In genomic region chr15:20340331-20340811, GRCh38 we compare ENCODE assay signal across 8 cellular contexts.
DNase-seq lines count a peak whose midpoint lies in the region; ATAC-seq and TF ChIP-seq lines count a peak whose summit lies in the region.

No MANE protein-coding gene starts in this region.

- TF ChIP-seq CTCF in activated CD8-positive, alpha-beta T cell treated with anti-CD3 and anti-CD28 coated beads for 36 hours (IDR thresholded peaks at IDR 0.05), result no peak
- TF ChIP-seq CTCF in sigmoid colon (IDR thresholded peaks at IDR 0.05), result no peak

- 78 to 80% methylated on average over 9 of the region's 9 CpGs for WGBS in sigmoid colon, 2 donors

- POLR2A ChIA-PET in activated CD8-positive, alpha-beta T cell treated with anti-CD3 and anti-CD28 coated beads for 36 hours (lab: Charles Lee), result no interaction called here

- no peaks in the 10 kb centered on the region for H3K27me3 Mint-ChIP-seq in activated CD8-positive, alpha-beta T cell treated with anti-CD3 and anti-CD28 coated beads for 36 hours

- H3K9me3 Mint-ChIP-seq in activated CD8-positive, alpha-beta T cell treated with anti-CD3 and anti-CD28 coated beads for 36 hours, result peaks cover 8% of the 10 kb centered on the region

- peaks cover 0 to 16% (median 6%) of the 10 kb centered on the region in 4 donors for H3K9me3 ChIP-seq in sigmoid colon

- H3K4me1 Mint-ChIP-seq in activated CD8-positive, alpha-beta T cell treated with anti-CD3 and anti-CD28 coated beads for 36 hours (ENCODE audit: low read depth), result no peaks in the 10 kb centered on the region

- no peak overlapping the region for H3K4me3 Mint-ChIP-seq in activated CD8-positive, alpha-beta T cell treated with anti-CD3 and anti-CD28 coated beads for 36 hours

- no peak for ATAC-seq in activated CD8-positive, alpha-beta T cell treated with anti-CD3 and anti-CD28 coated beads for 36 hours
- ATAC-seq in left cardiac atrium (peak; percentile 37 to 47), GM21723 (IDR thresholded peaks at IDR 0.05; ENCODE audit: unreplicated experiment) (no peak), HG03460 (IDR thresholded peaks at IDR 0.05; ENCODE audit: unreplicated experiment) (no peak), GM21360 (IDR thresholded peaks at IDR 0.05; ENCODE audit: unreplicated experiment) (no peak)

- H3K36me3 ChIP-seq in H7 (replicated peaks; ENCODE audit: control insufficient read depth, insufficient read depth, low read length) (no peaks in the 10 kb centered on the region), sigmoid colon (no peaks in the 10 kb centered on the region)

- CTCF ChIA-PET in activated CD8-positive, alpha-beta T cell treated with anti-CD3 and anti-CD28 coated beads for 36 hours (lab: Charles Lee), result interaction anchor here (0.6 kb wide), 1 partner anchor 145 kb away, joined by 4 read pairs; no protein-coding TSS in a partner anchor

- DNase-seq in H7 (peak; percentile 46), left cardiac atrium (peak; percentile 82), sigmoid colon (peak; percentile 86), GOT3 (lab: John Stamatoyannopoulos, UW) (no peak)
- DNase-seq in activated CD8-positive, alpha-beta T cell treated with anti-CD3 and anti-CD28 coated beads for 36 hours, result peak; percentile 2

- no peak for TF ChIP-seq EP300 in sigmoid colon (IDR thresholded peaks at IDR 0.05)

- no peaks in the 10 kb centered on the region for H3K4me1 ChIP-seq in sigmoid colon

- H3K36me3 Mint-ChIP-seq in activated CD8-positive, alpha-beta T cell treated with anti-CD3 and anti-CD28 coated beads for 36 hours (ENCODE audit: low read depth), result peaks cover 2% of the 10 kb centered on the region

- TF ChIP-seq POLR2A in sigmoid colon (IDR thresholded peaks at IDR 0.05), result no peak

- H3K4me3 ChIP-seq in H7 (ENCODE audit: insufficient read depth, low read depth, low read length) (no peak overlapping the region), sigmoid colon (no peak overlapping the region)

- no peaks in the 10 kb centered on the region for H3K27me3 ChIP-seq in H7 (ENCODE audit: control insufficient read depth, insufficient read depth, low read length)
- H3K27me3 ChIP-seq in sigmoid colon, result no peaks in the 10 kb centered on the region

- H3K27ac ChIP-seq in sigmoid colon, result no peak overlapping the region

- intact Hi-C loops in activated CD8-positive, alpha-beta T cell treated with anti-CD3 and anti-CD28 coated beads for 36 hours (cut with micrococcal nuclease), result no loop called here
- intact Hi-C loops in left cardiac atrium (cut with DNase I), result loop anchor here in 1 of 2 donors (10.0 kb wide), 1 partner anchor 84 kb away; no protein-coding TSS in a partner anchor
- intact Hi-C loops in sigmoid colon (cut with DNase I), result no loop called here

- H3K27ac Mint-ChIP-seq in activated CD8-positive, alpha-beta T cell treated with anti-CD3 and anti-CD28 coated beads for 36 hours, result no peak overlapping the region

Comparison
In these comparisons a context has a peak if more than half of its experiments do, and no peak if none do; other contexts are left out.
1. ATAC-seq: peak in left cardiac atrium (2 of 2); none in activated CD8-positive, alpha-beta T cell treated with anti-CD3 and anti-CD28 coated beads for 36 hours (single experiment), GM21723 (single experiment), HG03460 (single experiment) and GM21360 (single experiment).